In the genomic region with DNA sequence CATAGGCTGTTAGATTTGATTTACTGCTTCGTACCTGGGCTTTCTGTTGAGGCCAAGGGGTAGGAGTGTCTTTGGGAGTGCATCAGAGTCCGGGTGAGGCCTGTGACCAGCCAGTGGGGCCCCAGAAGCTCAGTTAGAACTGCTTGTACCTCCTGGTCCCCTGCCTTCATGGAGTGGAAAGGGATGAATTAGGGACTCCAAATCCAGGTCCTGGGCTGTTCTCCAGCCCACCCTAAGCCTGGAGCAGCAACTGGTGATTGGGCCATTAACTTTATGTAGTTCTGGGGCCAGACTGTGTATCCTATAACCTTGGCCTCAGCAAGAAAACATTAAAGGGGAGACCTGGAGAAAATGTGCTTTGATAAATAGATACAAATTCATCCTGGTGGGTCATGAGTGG, we compare ENCODE assay signal across 22 cellular contexts. TPM values are rescaled to one million over a fixed set of nuclear protein-coding genes. Genes with fewer than 3 reads are reported as not detected.
DNase-seq lines count a peak whose midpoint lies in the region; ATAC-seq, FAIRE-seq and TF ChIP-seq lines count a peak whose summit lies in the region.
"Had no signal": no experiment of that assay in that cellular context is flagged by ENCODE, and none has a peak within 500 bp of the region (broad histone marks: within the 10 kb centered on the region; RNA-seq: fewer than 3 reads in every experiment).

No MANE protein-coding gene starts in this region.

- H3K23ac ChIP-seq in mesendoderm (ENCODE audit: low read length): no peak overlapping the region

- H3K4me2 ChIP-seq in mesendoderm (ENCODE audit: low read length): no peak overlapping the region
- H3K4me2 ChIP-seq: KMS-11 had no signal

- H2BK15ac ChIP-seq in mesendoderm (replicated peaks; ENCODE audit: low read depth): no peak overlapping the region

- no peak overlapping the region for H3K4me3 Mint-ChIP-seq in stimulated activated naive CD8-positive, alpha-beta T cell treated with anti-CD3 and anti-CD28 coated beads, Interleukin-15, Interleukin-2, amounts not matched to agents 100 ng/mL and 50 ng/mL, for 24 hours
- no peak overlapping the region for H3K4me3 Mint-ChIP-seq in activated CD4-positive, alpha-beta memory T cell treated with anti-CD3 and anti-CD28 coated beads for 36 hours
- H3K4me3 Mint-ChIP-seq in naive thymus-derived CD8-positive, alpha-beta T cell: peak overlapping the region in 3 of 10 donors; percentile 32 to 78 (median 76)
- H3K4me3 Mint-ChIP-seq: HFFc6 had no signal

- H3K56ac ChIP-seq in mesendoderm (ENCODE audit: low read length): no peak overlapping the region

- H3K4me1 ChIP-seq in vagina: peaks cover 38% of the 10 kb centered on the region
- peaks cover 3% of the 10 kb centered on the region for H3K4me1 ChIP-seq in mesendoderm (ENCODE audit: control insufficient read depth, low read depth, low read length)
- H3K4me1 ChIP-seq in adrenal gland (replicated peaks in 1 of 2): peaks cover 0 to 15% of the 10 kb centered on the region in 2 donors

- no peak for TF ChIP-seq CTCF in vagina (IDR thresholded peaks at IDR 0.05)
- TF ChIP-seq CTCF in adrenal gland (IDR thresholded peaks at IDR 0.05): no peak

- H3K4ac ChIP-seq in mesendoderm (ENCODE audit: low read depth, low read length): no peak overlapping the region

- no peak overlapping the region for H3K18ac ChIP-seq in mesendoderm (ENCODE audit: low read length)

- no peaks in the 10 kb centered on the region for H3K27me3 ChIP-seq in vagina
- no peaks in the 10 kb centered on the region for H3K27me3 ChIP-seq in mesendoderm (ENCODE audit: insufficient read depth, low read length, poor library complexity)
- H3K27me3 ChIP-seq in adrenal gland: no peaks in the 10 kb centered on the region
- H3K27me3 ChIP-seq: heart right ventricle had no signal

- H3K79me2 ChIP-seq in mesendoderm (ENCODE audit: control insufficient read depth, insufficient read depth, low read length): no peaks in the 10 kb centered on the region

- no peaks in the 10 kb centered on the region for H3K9me3 Mint-ChIP-seq in stimulated activated naive CD8-positive, alpha-beta T cell treated with anti-CD3 and anti-CD28 coated beads, Interleukin-15, Interleukin-2, amounts not matched to agents 100 ng/mL and 50 ng/mL, for 24 hours
- no peaks in the 10 kb centered on the region for H3K9me3 Mint-ChIP-seq in activated CD4-positive, alpha-beta memory T cell treated with anti-CD3 and anti-CD28 coated beads for 36 hours
- no peaks in the 10 kb centered on the region for H3K9me3 Mint-ChIP-seq in naive thymus-derived CD8-positive, alpha-beta T cell
- H3K9me3 Mint-ChIP-seq: activated CD4-positive, alpha-beta T cell treated with anti-CD3 and anti-CD28 coated beads, Interleukin-2, amount 10 ng/mL, durations not matched to agents 24 days and 14 days; HFFc6 had no signal

- H3K36me3 Mint-ChIP-seq in stimulated activated naive CD8-positive, alpha-beta T cell treated with anti-CD3 and anti-CD28 coated beads, Interleukin-15, Interleukin-2, amounts not matched to agents 100 ng/mL and 50 ng/mL, for 24 hours (ENCODE audit: low read depth): peaks cover 15% of the 10 kb centered on the region
- no peaks in the 10 kb centered on the region for H3K36me3 Mint-ChIP-seq in activated CD4-positive, alpha-beta memory T cell treated with anti-CD3 and anti-CD28 coated beads for 36 hours
- peaks cover 0 to 3% (median 0%) of the 10 kb centered on the region in 3 donors for H3K36me3 Mint-ChIP-seq in naive thymus-derived CD8-positive, alpha-beta T cell

- FAIRE-seq in GM12891 (lab: Jason Lieb, UNC): no peak
- FAIRE-seq: HTR-8/SVneo had no signal

- no peak for TF ChIP-seq POLR2A in vagina (IDR thresholded peaks at IDR 0.05)
- no peak for TF ChIP-seq POLR2A in GM12891 (IDR thresholded peaks at IDR 0.05; ENCODE audit: low read depth, low read length)
- TF ChIP-seq POLR2A in adrenal gland (IDR thresholded peaks at IDR 0.05): no peak

- H3K27ac ChIP-seq in vagina (peak overlapping the region; percentile 55), mesendoderm (ENCODE audit: low read depth, low read length) (no peak overlapping the region), adrenal gland (no peak overlapping the region)
- H3K27ac ChIP-seq: heart right ventricle, KMS-11 had no signal

- no peak overlapping the region for H2AK5ac ChIP-seq in mesendoderm (ENCODE audit: low read length)

- no peak overlapping the region for H4K8ac ChIP-seq in mesendoderm (ENCODE audit: low read depth, low read length)

- H3K27me3 Mint-ChIP-seq in stimulated activated naive CD8-positive, alpha-beta T cell treated with anti-CD3 and anti-CD28 coated beads, Interleukin-15, Interleukin-2, amounts not matched to agents 100 ng/mL and 50 ng/mL, for 24 hours: no peaks in the 10 kb centered on the region
- no peaks in the 10 kb centered on the region for H3K27me3 Mint-ChIP-seq in activated CD4-positive, alpha-beta memory T cell treated with anti-CD3 and anti-CD28 coated beads for 36 hours
- H3K27me3 Mint-ChIP-seq in naive thymus-derived CD8-positive, alpha-beta T cell: no peaks in the 10 kb centered on the region
- H3K27me3 Mint-ChIP-seq: activated CD4-positive, alpha-beta T cell treated with anti-CD3 and anti-CD28 coated beads, Interleukin-2, amount 10 ng/mL, durations not matched to agents 24 days and 14 days had no signal

- no peak overlapping the region for H4K5ac ChIP-seq in mesendoderm (ENCODE audit: low read length)

- ATAC-seq in stimulated activated naive CD8-positive, alpha-beta T cell treated with anti-CD3 and anti-CD28 coated beads, Interleukin-15, Interleukin-2, amounts not matched to agents 100 U/mL and 50 U/mL, for 24 hours: no peak
- ATAC-seq in naive thymus-derived CD8-positive, alpha-beta T cell: no peak
- ATAC-seq: heart right ventricle, left cardiac atrium had no signal

- no peak overlapping the region for H2BK120ac ChIP-seq in mesendoderm (ENCODE audit: low read depth, low read length)

- no peaks in the 10 kb centered on the region for H3K9me3 ChIP-seq in vagina
- no peaks in the 10 kb centered on the region for H3K9me3 ChIP-seq in adrenal gland (replicated peaks in 1 of 3)
- H3K9me3 ChIP-seq: heart right ventricle had no signal

- no peak overlapping the region for H2BK5ac ChIP-seq in mesendoderm (ENCODE audit: low read length)

- POLR2A ChIA-PET in activated CD4-positive, alpha-beta memory T cell treated with anti-CD3 and anti-CD28 coated beads for 36 hours (lab: Charles Lee): no interaction called here
- POLR2A ChIA-PET in naive thymus-derived CD8-positive, alpha-beta T cell (lab: Charles Lee): no interaction called here

- intact Hi-C loops in activated CD4-positive, alpha-beta memory T cell treated with anti-CD3 and anti-CD28 coated beads for 36 hours (cut with micrococcal nuclease): loop anchor here (2.0 to 5.0 kb wide), 3 partner anchors 68 to 432 kb away; no protein-coding TSS in a partner anchor
- intact Hi-C loops in vagina (cut with DNase I): no loop called here
- intact Hi-C loops in adrenal gland (cut with DNase I): no loop called here

- peak overlapping the region; percentile 8 for H3K27ac Mint-ChIP-seq in stimulated activated naive CD8-positive, alpha-beta T cell treated with anti-CD3 and anti-CD28 coated beads, Interleukin-15, Interleukin-2, amounts not matched to agents 100 ng/mL and 50 ng/mL, for 24 hours
- H3K27ac Mint-ChIP-seq in activated CD4-positive, alpha-beta memory T cell treated with anti-CD3 and anti-CD28 coated beads for 36 hours: peak overlapping the region; percentile 81
- H3K27ac Mint-ChIP-seq in naive thymus-derived CD8-positive, alpha-beta T cell: peak overlapping the region in 6 of 10 donors; percentile 17 to 97 (median 50)
- H3K27ac Mint-ChIP-seq: HFFc6 had no signal

- no peak overlapping the region for H3K9ac ChIP-seq in mesendoderm (ENCODE audit: low read length)
- H3K9ac ChIP-seq: KMS-11 had no signal

- H3K36me3 ChIP-seq in vagina (no peaks in the 10 kb centered on the region), mesendoderm (ENCODE audit: control insufficient read depth, insufficient read depth, low read length) (no peaks in the 10 kb centered on the region), adrenal gland (replicated peaks in 1 of 2) (no peaks in the 10 kb centered on the region)
- H3K36me3 ChIP-seq: heart right ventricle had no signal

- no peak for DNase-seq in stimulated activated naive CD8-positive, alpha-beta T cell treated with anti-CD3 and anti-CD28 coated beads, Interleukin-15, Interleukin-2, amounts not matched to agents 100 U/mL and 50 U/mL, for 24 hours
- DNase-seq in activated CD4-positive, alpha-beta memory T cell treated with anti-CD3 and anti-CD28 coated beads for 36 hours: no peak
- DNase-seq in naive thymus-derived CD8-positive, alpha-beta T cell: no peak
- DNase-seq in vagina (ENCODE audit: extremely low spot score in 2 of 2) (no peak), GM12891 (ENCODE audit: insufficient read length, low spot score) (no peak), mesendoderm (no peak), adrenal gland (no peak)
- DNase-seq: activated CD4-positive, alpha-beta T cell treated with anti-CD3 and anti-CD28 coated beads, Interleukin-2, amount 10 ng/mL, durations not matched to agents 24 days and 14 days; activated naive CD4-positive, alpha-beta T cell treated with Interleukin-2 at 50 U/mL for 16 hours; cerebellar nuclear complex; COR-L47; heart right ventricle; HFFc6; left cardiac atrium; mesenchymal stem cell; NCI-H1694 treated with DMSO at 0.1 percent for 48 hours; OCI-M1; SHP77 treated with DMSO at 0.1 percent for 48 hours; SW 1271 had no signal

- peaks cover 95% of the 10 kb centered on the region for H3K4me1 Mint-ChIP-seq in stimulated activated naive CD8-positive, alpha-beta T cell treated with anti-CD3 and anti-CD28 coated beads, Interleukin-15, Interleukin-2, amounts not matched to agents 100 ng/mL and 50 ng/mL, for 24 hours (ENCODE audit: low read depth)
- H3K4me1 Mint-ChIP-seq in activated CD4-positive, alpha-beta memory T cell treated with anti-CD3 and anti-CD28 coated beads for 36 hours (ENCODE audit: low read depth): peaks cover 90% of the 10 kb centered on the region
- peaks cover 37 to 95% (median 80%) of the 10 kb centered on the region in 4 donors for H3K4me1 Mint-ChIP-seq in naive thymus-derived CD8-positive, alpha-beta T cell

- no CpG with 5 or more reads among the region's 2 CpGs for WGBS in mesendoderm (ENCODE audit: extremely low coverage, insufficient coverage, low lambda C conversion rate)
- WGBS in adrenal gland, 4 donors: 93 to 100% (median 97%) methylated on average over 2 of the region's 2 CpGs

- no peaks in the 10 kb centered on the region for H3K79me1 ChIP-seq in mesendoderm (ENCODE audit: low read length)

- H3K4me3 ChIP-seq in vagina (no peak overlapping the region), mesendoderm (ENCODE audit: low read length) (no peak overlapping the region), adrenal gland (no peak overlapping the region)
- H3K4me3 ChIP-seq: heart right ventricle had no signal

- CTCF ChIA-PET in activated CD4-positive, alpha-beta memory T cell treated with anti-CD3 and anti-CD28 coated beads for 36 hours (lab: Charles Lee): interaction anchor here (1.5 kb wide), 1 partner anchor 118 kb away, joined by 4 read pairs; no protein-coding TSS in a partner anchor

RNA-seq across cellular contexts. Expression of a gene that starts 42.5 kb away (rescaled TPM):
- total RNA-seq in activated CD4-positive, alpha-beta memory T cell treated with anti-CD3 and anti-CD28 coated beads for 36 hours: 10 to 100 TPM; 58.3 to 59.0 TPM
- 10 to 100 TPM; 26.8 to 28.4 TPM for total RNA-seq in naive thymus-derived CD8-positive, alpha-beta T cell
- 10 to 100 TPM; 23.1 to 35.6 (median 26.1) TPM for polyA plus RNA-seq in naive thymus-derived CD8-positive, alpha-beta T cell
- total RNA-seq in vagina: 40.0 TPM
- polyA plus RNA-seq in GM12891 (2012; ENCODE audit: low read depth, missing spikeins): 9.8 TPM
- polyA plus RNA-seq in mesendoderm (2013, experiment 1 of 2): 5.2 TPM
- polyA plus RNA-seq in mesendoderm (2013, experiment 2 of 2): 5.9 TPM
- total RNA-seq in adrenal gland: 10 to 100 TPM; 26.2 to 95.1 (median 38.3) TPM
- 10 to 100 TPM in 1 of 3 donors, 1 to 10 TPM in 2; 6.2 to 17.8 (median 7.6) TPM for polyA plus RNA-seq in adrenal gland

Comparison
In these comparisons a context has a peak if more than half of its experiments do, and no peak if none do; other contexts are left out.
1. H3K27ac Mint-ChIP-seq: peak in every context shown above with its lines; median percentile 81 in activated CD4-positive, alpha-beta memory T cell treated with anti-CD3 and anti-CD28 coated beads for 36 hours; 50 in naive thymus-derived CD8-positive, alpha-beta T cell; 8 in stimulated activated naive CD8-positive, alpha-beta T cell treated with anti-CD3 and anti-CD28 coated beads, Interleukin-15, Interleukin-2, amounts not matched to agents 100 ng/mL and 50 ng/mL, for 24 hours.